In genomic region chr4:7073526-7074390, GRCh38 we compare ENCODE assay signal across 8 cellular contexts. TPM values are rescaled to one million over a fixed set of nuclear protein-coding genes. Genes with fewer than 3 reads are reported as not detected.
DNase-seq lines count a peak whose midpoint lies in the region; ATAC-seq and TF ChIP-seq lines count a peak whose summit lies in the region.

No MANE protein-coding gene starts in this region.

- no peaks in the 10 kb centered on the region for H3K9me3 Mint-ChIP-seq in natural killer cell treated with Interleukin-12 subunit alpha and Interleukin-12 subunit beta and Interleukin-15 and Interleukin-18, amount 100 ng/mL, for 72 hours
- no peaks in the 10 kb centered on the region for H3K9me3 Mint-ChIP-seq in CD8-positive, alpha-beta memory T cell

- no peak overlapping the region for H3K27ac Mint-ChIP-seq in natural killer cell treated with Interleukin-12 subunit alpha and Interleukin-12 subunit beta and Interleukin-15 and Interleukin-18, amount 100 ng/mL, for 72 hours
- peak overlapping the region in 1 of 8 donors; percentile 79 for H3K27ac Mint-ChIP-seq in CD8-positive, alpha-beta memory T cell

- H3K36me3 ChIP-seq in Panc1 (ENCODE audit: control insufficient read depth, insufficient read depth, low read length): no peaks in the 10 kb centered on the region
- H3K36me3 ChIP-seq in aorta (ENCODE audit: control insufficient read depth in 1 of 2, insufficient read depth in 2 of 2, low read length in 1 of 2): no peaks in the 10 kb centered on the region
- no peaks in the 10 kb centered on the region for H3K36me3 ChIP-seq in CD8-positive, alpha-beta memory T cell (ENCODE audit: insufficient read depth, low read length)

- DNase-seq in DMS114 treated with DMSO at 0.1 percent for 48 hours (lab: John Stamatoyannopoulos, UW; ENCODE audit: unreplicated experiment) (peak; percentile 30), Panc1 (ENCODE audit: low read depth, low spot score) (peak; percentile 27), fibroblast of pulmonary artery (ENCODE audit: low read depth) (peak; percentile 62), aorta (no peak)
- DNase-seq in natural killer cell treated with Interleukin-12 subunit alpha and Interleukin-12 subunit beta and Interleukin-15 and Interleukin-18, amount 100 ng/mL, for 72 hours (ENCODE audit: low spot score): no peak
- no peak for DNase-seq in effector CD4-positive, alpha-beta T cell
- DNase-seq in CD8-positive, alpha-beta memory T cell: no peak

- peaks cover 6 to 9% of the 10 kb centered on the region in 2 donors for H3K27me3 Mint-ChIP-seq in natural killer cell treated with Interleukin-12 subunit alpha and Interleukin-12 subunit beta and Interleukin-15 and Interleukin-18, amount 100 ng/mL, for 72 hours
- peaks cover 5 to 8% of the 10 kb centered on the region in 2 donors for H3K27me3 Mint-ChIP-seq in CD8-positive, alpha-beta memory T cell

- H3K4me1 ChIP-seq in Panc1 (ENCODE audit: control insufficient read depth, insufficient read depth, low read length) (no peaks in the 10 kb centered on the region), aorta (ENCODE audit: control insufficient read depth in 1 of 2, insufficient read depth in 2 of 2, low read length in 2 of 2) (no peaks in the 10 kb centered on the region)
- peaks cover 8% of the 10 kb centered on the region for H3K4me1 ChIP-seq in CD8-positive, alpha-beta memory T cell (ENCODE audit: insufficient read depth, low read length)

- no peak overlapping the region for H3K4me3 Mint-ChIP-seq in natural killer cell treated with Interleukin-12 subunit alpha and Interleukin-12 subunit beta and Interleukin-15 and Interleukin-18, amount 100 ng/mL, for 72 hours
- peak overlapping the region in 1 of 7 donors; percentile 2 for H3K4me3 Mint-ChIP-seq in CD8-positive, alpha-beta memory T cell

- peaks cover 12 to 13% of the 10 kb centered on the region in 2 donors for H3K4me1 Mint-ChIP-seq in natural killer cell treated with Interleukin-12 subunit alpha and Interleukin-12 subunit beta and Interleukin-15 and Interleukin-18, amount 100 ng/mL, for 72 hours (ENCODE audit: low read depth in 2 of 2)
- H3K4me1 Mint-ChIP-seq in CD8-positive, alpha-beta memory T cell: peaks cover 7 to 16% (median 13%) of the 10 kb centered on the region in 3 donors

- no peak for TF ChIP-seq CTCF in Panc1 (IDR thresholded peaks at IDR 0.05)
- no peak for TF ChIP-seq CTCF in fibroblast of pulmonary artery (IDR thresholded peaks at IDR 0.05; ENCODE audit: low read length, missing control alignments)

- 78% methylated on average over 18 of the region's 18 CpGs for WGBS in aorta, 2 donors

- in situ Hi-C loops in Panc1 (cut with HindIII; ENCODE audit: low pct_unique_long_range_greater_than_20kb, low sequenced_read_pairs): no loop called here

- H3K4me3 ChIP-seq in Panc1 (ENCODE audit: low read depth in 2 of 2, low read length in 2 of 2): no peak overlapping the region
- no peak overlapping the region for H3K4me3 ChIP-seq in fibroblast of pulmonary artery (replicated peaks; ENCODE audit: low read depth, low read length)
- no peak overlapping the region for H3K4me3 ChIP-seq in aorta (ENCODE audit: low read length in 2 of 2)
- no peak overlapping the region for H3K4me3 ChIP-seq in CD8-positive, alpha-beta memory T cell (ENCODE audit: low read length)

- H3K9me3 ChIP-seq in Panc1 (ENCODE audit: control insufficient read depth, insufficient read depth, low read depth, low read length) (no peaks in the 10 kb centered on the region), aorta (ENCODE audit: control insufficient read depth, low read length) (no peaks in the 10 kb centered on the region)
- H3K9me3 ChIP-seq in CD8-positive, alpha-beta memory T cell (ENCODE audit: low read length): no peaks in the 10 kb centered on the region

- POLR2A ChIA-PET in Panc1 (lab: Charles Lee): no interaction called here
- POLR2A ChIA-PET in CD8-positive, alpha-beta memory T cell (lab: Charles Lee): no interaction called here

- ATAC-seq in HG02884 (IDR thresholded peaks at IDR 0.05; ENCODE audit: unreplicated experiment): peak; percentile 39
- peak; percentile 60 for ATAC-seq in Panc1
- no peak for ATAC-seq in natural killer cell treated with Interleukin-12 subunit alpha and Interleukin-12 subunit beta and Interleukin-15 and Interleukin-18, amount 100 ng/mL, for 72 hours
- no peak for ATAC-seq in aorta (ENCODE audit: low FRiP score)

- no peaks in the 10 kb centered on the region for H3K36me3 Mint-ChIP-seq in natural killer cell treated with Interleukin-12 subunit alpha and Interleukin-12 subunit beta and Interleukin-15 and Interleukin-18, amount 100 ng/mL, for 72 hours
- no peaks in the 10 kb centered on the region for H3K36me3 Mint-ChIP-seq in CD8-positive, alpha-beta memory T cell

- H3K27ac ChIP-seq in Panc1 (ENCODE audit: low read length) (no peak overlapping the region), aorta (ENCODE audit: low read depth in 1 of 2, low read length in 2 of 2) (no peak overlapping the region)
- H3K27ac ChIP-seq in CD8-positive, alpha-beta memory T cell (ENCODE audit: low read depth, low read length): no peak overlapping the region

- intact Hi-C loops in Panc1 (cut with micrococcal nuclease; ENCODE audit: unreplicated experiment): no loop called here
- intact Hi-C loops in aorta (cut with DNase I): loop anchor here in 1 of 2 donors (5.0 to 10.0 kb wide), 2 partner anchors 101 to 349 kb away; no protein-coding TSS in a partner anchor

- CTCF ChIA-PET in Panc1 (lab: Charles Lee): interaction anchor here (0.6 kb wide), 1 partner anchor 637 kb away, joined by 4 read pairs; no protein-coding TSS in a partner anchor
- CTCF ChIA-PET in CD8-positive, alpha-beta memory T cell (lab: Charles Lee): interaction anchor here (1.5 to 9.0 kb wide), 2 partner anchors 31 to 356 kb away, joined by 4 to 87 read pairs; partner anchors contain the start of gene BLOC1S4

- no TSS peak for BruUV-seq in Panc1 (replicated peaks; lab: Mats Ljungman, UMichigan)

- H3K27me3 ChIP-seq in Panc1 (ENCODE audit: control insufficient read depth, insufficient read depth, low read length) (no peaks in the 10 kb centered on the region), aorta (ENCODE audit: control insufficient read depth in 1 of 2, insufficient read depth in 2 of 2, low read length in 1 of 2) (no peaks in the 10 kb centered on the region)
- no peaks in the 10 kb centered on the region for H3K27me3 ChIP-seq in CD8-positive, alpha-beta memory T cell (ENCODE audit: insufficient read depth, low read length, poor library complexity, severe bottlenecking)

RNA-seq across cellular contexts. Expression of gene GRPEL1, which starts 5.9 kb away (rescaled TPM):
- total RNA-seq in Panc1 (2021; ENCODE audit: unreplicated experiment) (46.6 TPM), aorta (10 to 100 TPM; 16.1 to 22.0 TPM)
- polyA plus RNA-seq in Panc1 (2012; ENCODE audit: insufficient read length): 41.8 TPM
- total RNA-seq in natural killer cell treated with Interleukin-12 subunit alpha and Interleukin-12 subunit beta and Interleukin-15 and Interleukin-18, amount 100 ng/mL, for 72 hours: 10 to 100 TPM; 71.0 to 73.6 TPM
- polyA plus RNA-seq in aorta: 10 to 100 TPM; 11.1 to 21.2 TPM
- 10 to 100 TPM; 94.0 to 94.5 TPM for total RNA-seq in CD8-positive, alpha-beta memory T cell
- 54.8 TPM for polyA plus RNA-seq in CD8-positive, alpha-beta memory T cell

RNA-seq across cellular contexts. Expression of gene TADA2B, which starts 30.6 kb away (rescaled TPM):
- total RNA-seq in Panc1 (2021; ENCODE audit: unreplicated experiment): 17.6 TPM
- polyA plus RNA-seq in Panc1 (2012; ENCODE audit: insufficient read length): 21.4 TPM
- 10 to 100 TPM; 15.8 to 16.9 TPM for total RNA-seq in natural killer cell treated with Interleukin-12 subunit alpha and Interleukin-12 subunit beta and Interleukin-15 and Interleukin-18, amount 100 ng/mL, for 72 hours
- 10 to 100 TPM; 18.1 to 19.2 TPM for total RNA-seq in aorta
- polyA plus RNA-seq in aorta: 1 to 10 TPM; 6.5 to 8.4 TPM
- 10 to 100 TPM; 15.8 to 16.0 TPM for total RNA-seq in CD8-positive, alpha-beta memory T cell
- 6.0 TPM for polyA plus RNA-seq in CD8-positive, alpha-beta memory T cell

Comparison
In these comparisons a context has a peak if more than half of its experiments do, and no peak if none do; other contexts are left out.
1. DNase-seq: peak in DMS114 treated with DMSO at 0.1 percent for 48 hours (single experiment), Panc1 (single experiment) and fibroblast of pulmonary artery (single experiment); none in natural killer cell treated with Interleukin-12 subunit alpha and Interleukin-12 subunit beta and Interleukin-15 and Interleukin-18, amount 100 ng/mL, for 72 hours (single experiment), effector CD4-positive, alpha-beta T cell (single experiment), aorta (0 of 2) and CD8-positive, alpha-beta memory T cell (0 of 5).
2. ATAC-seq: peak in HG02884 (single experiment) and Panc1 (single experiment); none in natural killer cell treated with Interleukin-12 subunit alpha and Interleukin-12 subunit beta and Interleukin-15 and Interleukin-18, amount 100 ng/mL, for 72 hours (0 of 2) and aorta (single experiment).